In the genomic region with DNA sequence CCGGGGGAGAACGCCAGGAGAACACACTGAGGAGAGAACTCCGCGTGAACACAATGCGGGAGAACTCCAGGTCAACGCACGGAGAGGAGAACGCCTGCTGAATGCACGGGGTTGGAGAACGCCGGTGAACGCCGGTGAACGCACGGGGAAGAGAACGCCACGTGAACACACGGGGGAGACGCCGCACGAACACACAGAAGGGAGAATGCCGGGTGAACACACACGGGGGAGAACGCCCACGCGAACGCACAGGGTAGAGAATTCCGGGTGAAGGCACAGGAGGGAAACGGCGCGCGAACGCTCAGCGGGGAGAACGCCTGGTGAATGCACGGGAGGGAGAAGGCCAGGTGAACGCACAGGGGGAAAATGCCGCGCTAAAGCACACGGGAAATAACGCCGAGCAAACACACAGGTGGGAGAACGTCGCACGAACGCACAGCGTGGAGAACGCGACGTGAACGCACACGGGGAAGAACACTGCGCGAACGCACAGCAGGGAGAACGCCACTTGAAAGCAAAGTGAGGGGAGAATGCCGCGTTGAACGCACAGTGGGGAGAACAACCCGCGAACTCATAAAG, we compare ENCODE assay signal across 29 cellular contexts.
"Had no signal": no experiment of that assay in that cellular context is flagged by ENCODE, and none has a peak within 500 bp of the region (broad histone marks: within the 10 kb centered on the region; RNA-seq: fewer than 3 reads in every experiment).

No MANE protein-coding gene starts in this region.

- H3K4me1 ChIP-seq: adrenal gland, SJCRH30 had no signal

- DNase-seq: activated CD4-positive, alpha-beta T cell treated with anti-CD3 and anti-CD28 coated beads, Interleukin-2, amount 10 ng/mL, durations not matched to agents 7 days and 5 days; activated CD4-positive, alpha-beta T cell treated with anti-CD3 and anti-CD28 coated beads, Interleukin-2, amount 50 U/mL, for 48 hours; activated CD4-positive, CD25-positive, alpha-beta regulatory T cell; activated CD8-positive, alpha-beta T cell treated with anti-CD3 and anti-CD28 coated beads, Interleukin-2, amount 10 ng/mL, durations not matched to agents 7 days and 5 days; activated gamma-delta T cell treated with Interleukin-2 at 50 U/mL for 16 hours; activated naive CD4-positive, alpha-beta T cell treated with anti-CD3 and anti-CD28 coated beads for 36 hours; activated T-cell treated with anti-CD3 and anti-CD28 coated beads, Interleukin-2, amount 50 U/mL, for 24 hours; adrenal gland; caudate nucleus; cerebellar nuclear complex; NCI-H1105; NCI-H1417 treated with DMSO at 0.1 percent for 48 hours; NCI-H187 treated with DMSO at 0.1 percent for 48 hours; NCI-H2081; NCI-H226; NCI-H446 treated with DMSO at 0.1 percent for 48 hours; NCI-H524; NCI-H69; SHP77; SJCRH30; T1000; WERI-Rb-1 had no signal

- H3K9me3 Mint-ChIP-seq: activated CD4-positive, alpha-beta T cell treated with anti-CD3 and anti-CD28 coated beads, Interleukin-2, amount 10 ng/mL, durations not matched to agents 7 days and 5 days; activated T-cell treated with anti-CD3 and anti-CD28 coated beads, Interleukin-2, amount 50 U/mL, for 24 hours; activated T-helper 1 cell treated with anti-CD3 and anti-CD28 coated beads, Interleukin-12 subunit alpha, Interleukin-12 subunit beta, Interleukin-2, Interleukin-4 antibody, amounts not matched to agents 30 ng/mL and 10 ng/mL and 1 ng/mL, durations not matched to agents 14 hours and 24 hours and 36 hours had no signal

- ATAC-seq: activated CD8-positive, alpha-beta T cell treated with anti-CD3 and anti-CD28 coated beads, Interleukin-2, amount 10 ng/mL, durations not matched to agents 7 days and 5 days; activated naive CD4-positive, alpha-beta T cell treated with anti-CD3 and anti-CD28 coated beads, Interleukin-2, amount 50 U/mL, for 72 hours; Panc1 had no signal

- H3K36me3 ChIP-seq: adrenal gland, SJCRH30, WERI-Rb-1 had no signal

- H3K27me3 ChIP-seq: adrenal gland had no signal

- H3K27me3 Mint-ChIP-seq: activated CD4-positive, alpha-beta T cell treated with anti-CD3 and anti-CD28 coated beads, Interleukin-2, amount 10 ng/mL, durations not matched to agents 7 days and 5 days; activated T-cell treated with anti-CD3 and anti-CD28 coated beads, Interleukin-2, amount 50 U/mL, for 24 hours; brain had no signal

- H3K4me3 ChIP-seq: adrenal gland, SJCRH30, SK-N-MC had no signal

- H3K4me3 Mint-ChIP-seq: activated CD4-positive, alpha-beta T cell treated with anti-CD3 and anti-CD28 coated beads, Interleukin-2, amount 10 ng/mL, durations not matched to agents 7 days and 5 days; activated CD8-positive, alpha-beta T cell treated with anti-CD3 and anti-CD28 coated beads, Interleukin-2, amount 10 ng/mL, durations not matched to agents 7 days and 5 days; activated naive CD4-positive, alpha-beta T cell treated with anti-CD3 and anti-CD28 coated beads for 36 hours; activated T-cell treated with anti-CD3 and anti-CD28 coated beads, Interleukin-2, amount 50 U/mL, for 24 hours; activated T-helper 1 cell treated with anti-CD3 and anti-CD28 coated beads, Interleukin-12 subunit alpha, Interleukin-12 subunit beta, Interleukin-2, Interleukin-4 antibody, amounts not matched to agents 30 ng/mL and 10 ng/mL and 1 ng/mL, durations not matched to agents 14 hours and 24 hours and 36 hours; brain had no signal

- H3K4me1 Mint-ChIP-seq: activated CD4-positive, alpha-beta T cell treated with anti-CD3 and anti-CD28 coated beads, Interleukin-2, amount 10 ng/mL, durations not matched to agents 7 days and 5 days had no signal

- H3K9me3 ChIP-seq: adrenal gland, SJCRH30 had no signal

- H3K27ac ChIP-seq: adrenal gland, SJCRH30, SK-N-MC, WERI-Rb-1 had no signal

- H3K27ac Mint-ChIP-seq: activated CD4-positive, alpha-beta T cell treated with anti-CD3 and anti-CD28 coated beads, Interleukin-2, amount 10 ng/mL, durations not matched to agents 7 days and 5 days; activated CD8-positive, alpha-beta T cell treated with anti-CD3 and anti-CD28 coated beads, Interleukin-2, amount 10 ng/mL, durations not matched to agents 7 days and 5 days; activated naive CD4-positive, alpha-beta T cell treated with anti-CD3 and anti-CD28 coated beads for 36 hours; activated naive CD4-positive, alpha-beta T cell treated with anti-CD3 and anti-CD28 coated beads, Interleukin-2, amount 50 U/mL, for 72 hours; activated T-cell treated with anti-CD3 and anti-CD28 coated beads, Interleukin-2, amount 50 U/mL, for 24 hours; activated T-helper 1 cell treated with anti-CD3 and anti-CD28 coated beads, Interleukin-12 subunit alpha, Interleukin-12 subunit beta, Interleukin-2, Interleukin-4 antibody, amounts not matched to agents 30 ng/mL and 10 ng/mL and 1 ng/mL, durations not matched to agents 14 hours and 24 hours and 36 hours had no signal

- H3K36me3 Mint-ChIP-seq: activated naive CD4-positive, alpha-beta T cell treated with anti-CD3 and anti-CD28 coated beads, Interleukin-2, amount 50 U/mL, for 72 hours; brain had no signal

- FAIRE-seq: astrocyte, bronchial epithelial cell had no signal
